In the genomic region with DNA sequence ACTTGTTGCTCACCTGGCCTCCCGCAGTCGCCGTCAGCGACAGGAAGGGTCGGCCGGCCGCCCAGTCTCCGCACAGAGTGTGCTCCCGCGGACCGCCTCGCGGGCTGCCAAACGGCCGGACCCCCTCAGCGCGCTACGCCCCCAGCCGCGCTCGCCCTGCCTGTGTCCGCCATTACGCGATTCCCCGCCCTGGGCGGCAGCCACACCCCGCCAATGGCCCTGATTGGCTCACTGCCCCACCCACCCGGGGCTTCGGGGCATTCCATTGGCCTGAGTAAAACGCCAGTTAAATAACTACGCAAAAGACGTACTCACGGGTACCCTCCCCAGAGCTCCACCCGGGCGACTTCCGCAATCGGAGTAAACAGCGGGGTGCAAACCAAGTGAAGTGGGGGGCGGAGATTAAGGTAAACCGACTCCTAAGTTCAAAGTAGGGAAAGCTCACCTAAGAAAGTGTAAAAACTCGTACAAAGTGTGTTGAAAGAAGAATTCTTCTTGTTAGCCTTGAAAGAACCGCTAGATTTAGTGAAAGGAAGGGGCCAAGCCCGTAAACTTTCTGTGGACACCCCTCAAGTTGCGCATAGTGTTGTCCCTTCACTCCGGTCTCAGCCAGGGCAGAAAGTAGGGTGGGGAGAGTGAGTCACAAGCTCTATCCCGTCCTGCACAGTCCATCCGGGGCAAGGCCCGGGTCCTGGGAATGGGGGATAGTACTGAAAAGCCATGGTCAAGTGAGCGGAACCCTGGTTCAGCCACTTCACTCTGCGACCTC, we compare ENCODE assay signal across 8 cellular contexts. TPM values are rescaled to one million over a fixed set of nuclear protein-coding genes. Genes with fewer than 3 reads are reported as not detected.
A peak's percentile ranks its signal among the peaks of the same experiment; 100 is the strongest.
DNase-seq lines count a peak whose midpoint lies in the region; ATAC-seq and TF ChIP-seq lines count a peak whose summit lies in the region.

Gene WASF2 (minus strand): TSS at position 195 of the 769 bp plus-strand sequence. CDS start 61,277 bp downstream, outside the sequence.

- H3K36me3 Mint-ChIP-seq in T-helper 17 cell (ENCODE audit: low read depth) (peaks cover 2% of the 10 kb centered on the region), progenitor cell of endocrine pancreas (ENCODE audit: insufficient read depth) (no peaks in the 10 kb centered on the region)

- no peak for TF ChIP-seq CTCF in left ventricle myocardium inferior (IDR thresholded peaks at IDR 0.05; ENCODE audit: borderline replicate concordance)
- TF ChIP-seq CTCF in progenitor cell of endocrine pancreas (IDR thresholded peaks at IDR 0.05; ENCODE audit: unreplicated experiment) = peak; percentile 13

- H3K27ac ChIP-seq in left ventricle myocardium inferior (replicated peaks) = peak within 1 kb of the TSS; percentile 99

- intact Hi-C loops in left ventricle myocardium inferior (cut with micrococcal nuclease) = loop anchor here (10.0 kb wide), 1 partner anchor 55 kb away; no protein-coding TSS in a partner anchor

- H3K27ac Mint-ChIP-seq in T-helper 17 cell = peak within 1 kb of the TSS; percentile 97
- H3K27ac Mint-ChIP-seq in progenitor cell of endocrine pancreas = peak within 1 kb of the TSS; percentile 100

- DNase-seq in NCI-H1694 treated with DMSO at 0.1 percent for 48 hours (lab: John Stamatoyannopoulos, UW) (peak; percentile 90), T-helper 17 cell (peak; percentile 94 to 96 (median 95)), amygdala (lab: John Stamatoyannopoulos, UW) (peak; percentile 64 to 99 (median 96)), left ventricle myocardium inferior (peak; percentile 97), progenitor cell of endocrine pancreas (ENCODE audit: low spot score, unreplicated experiment) (peak; percentile 97), ureter (ENCODE audit: low spot score) (peak; percentile 99)

- peak; percentile 88 for TF ChIP-seq POLR2A in GM15510 (IDR thresholded peaks at IDR 0.05; ENCODE audit: borderline replicate concordance, extremely low read depth, insufficient read length)

- peaks cover 70% of the 10 kb centered on the region for H3K4me1 ChIP-seq in left ventricle myocardium inferior

- no peaks in the 10 kb centered on the region for H3K27me3 ChIP-seq in left ventricle myocardium inferior (ENCODE audit: low read depth)

- H3K4me3 Mint-ChIP-seq in T-helper 17 cell = peak within 1 kb of the TSS; percentile 98
- H3K4me3 Mint-ChIP-seq in progenitor cell of endocrine pancreas (ENCODE audit: low read depth) = peak within 1 kb of the TSS; percentile 88

- no peaks in the 10 kb centered on the region for H3K27me3 Mint-ChIP-seq in T-helper 17 cell
- H3K27me3 Mint-ChIP-seq in progenitor cell of endocrine pancreas = no peaks in the 10 kb centered on the region

- peak; percentile 87 for ATAC-seq in HG02885 (IDR thresholded peaks at IDR 0.05; ENCODE audit: poor library complexity, unreplicated experiment)
- peak; percentile 96 for ATAC-seq in T-helper 17 cell

- no peaks in the 10 kb centered on the region for H3K9me3 Mint-ChIP-seq in progenitor cell of endocrine pancreas (ENCODE audit: low read depth)

- H3K4me3 ChIP-seq in left ventricle myocardium inferior = peak within 1 kb of the TSS; percentile 89

- H3K4me1 Mint-ChIP-seq in T-helper 17 cell (peaks cover 29% of the 10 kb centered on the region), progenitor cell of endocrine pancreas (ENCODE audit: low read depth) (peaks cover 15% of the 10 kb centered on the region)

- H3K9me3 ChIP-seq in T-helper 17 cell (ENCODE audit: control insufficient read depth, low read length, poor library complexity, severe bottlenecking) (no peaks in the 10 kb centered on the region), left ventricle myocardium inferior (replicated peaks) (no peaks in the 10 kb centered on the region)

- no peaks in the 10 kb centered on the region for H3K36me3 ChIP-seq in left ventricle myocardium inferior

RNA-seq across cellular contexts. Expression of gene WASF2, which starts in this region (rescaled TPM):
- 100 to 1,000 TPM; 124 to 144 TPM for total RNA-seq in T-helper 17 cell
- 51.2 TPM for total RNA-seq in left ventricle myocardium inferior
- 74.6 and 76.9 TPM in 2 replicates for total RNA-seq in progenitor cell of endocrine pancreas
- total RNA-seq in ureter = 141 TPM

Comparison
In these comparisons a context has a peak if more than half of its experiments do, and no peak if none do; other contexts are left out.
1. Peak in every context shown above with its lines: DNase-seq, ATAC-seq, H3K4me3 ChIP-seq and H3K27ac ChIP-seq.